13 cellular contexts compared by ENCODE assay signal in genomic region chr3:119301662-119302061, GRCh38. TPM values are rescaled to one million over a fixed set of nuclear protein-coding genes. Genes with fewer than 3 reads are reported as not detected.
DNase-seq lines count a peak whose midpoint lies in the region; ATAC-seq and TF ChIP-seq lines count a peak whose summit lies in the region.
"Had no signal": no experiment of that assay in that cellular context is flagged by ENCODE, and none has a peak within 500 bp of the region (broad histone marks: within the 10 kb centered on the region; RNA-seq: fewer than 3 reads in every experiment).

No MANE protein-coding gene starts in this region.

- H3K79me2 ChIP-seq in neural progenitor cell (ENCODE audit: low read depth): no peaks in the 10 kb centered on the region

- no peak overlapping the region for H3K9ac ChIP-seq in neural progenitor cell

- H3K27me3 Mint-ChIP-seq in CD8-positive, alpha-beta memory T cell: no peaks in the 10 kb centered on the region
- H3K27me3 Mint-ChIP-seq in neural progenitor cell (ENCODE audit: insufficient read depth, low read depth): no peaks in the 10 kb centered on the region
- H3K27me3 Mint-ChIP-seq: CD4-positive, CD25-positive, alpha-beta regulatory T cell had no signal

- POLR2A ChIA-PET in CD8-positive, alpha-beta memory T cell (lab: Charles Lee): interaction anchor here (0.7 kb wide), 1 partner anchor 167 kb away, joined by 3 read pairs; no protein-coding TSS in a partner anchor

- H3K27ac Mint-ChIP-seq in CD8-positive, alpha-beta memory T cell: peak overlapping the region in 5 of 8 donors; percentile 12 to 70 (median 48)
- no peak overlapping the region for H3K27ac Mint-ChIP-seq in neural progenitor cell

- no peaks in the 10 kb centered on the region for H3K27me3 ChIP-seq in CD8-positive, alpha-beta memory T cell (ENCODE audit: insufficient read depth, low read length, poor library complexity, severe bottlenecking)
- peaks cover 44% of the 10 kb centered on the region for H3K27me3 ChIP-seq in neural progenitor cell

- no peak overlapping the region for H3K27ac ChIP-seq in CD8-positive, alpha-beta memory T cell (ENCODE audit: low read depth, low read length)
- no peak overlapping the region for H3K27ac ChIP-seq in neural progenitor cell
- H3K27ac ChIP-seq: psoas muscle had no signal

- DNase-seq in CD8-positive, alpha-beta memory T cell: no peak
- peak; percentile 13 for DNase-seq in NOMO-1 treated with DMSO at 0.1 percent for 48 hours (lab: John Stamatoyannopoulos, UW; ENCODE audit: unreplicated experiment)
- DNase-seq in dermis blood vessel endothelial cell: peak; percentile 32
- peak; percentile 12 for DNase-seq in putamen (ENCODE audit: low spot score)
- no peak for DNase-seq in neural progenitor cell (ENCODE audit: low spot score)
- no peak for DNase-seq in GM19240 (ENCODE audit: insufficient read length, low spot score)
- DNase-seq: activated CD4-positive, alpha-beta T cell treated with anti-CD3 and anti-CD28 coated beads for 48 hours; CD4-positive, CD25-positive, alpha-beta regulatory T cell; psoas muscle; stimulated activated CD4-positive, alpha-beta T cell treated with anti-CD3 and anti-CD28 coated beads, Interleukin-2, amount 100 ng/mL, for 24 hours had no signal

- H3K4me3 ChIP-seq in CD8-positive, alpha-beta memory T cell (ENCODE audit: low read length): no peak overlapping the region
- H3K4me3 ChIP-seq in neural progenitor cell: no peak overlapping the region
- H3K4me3 ChIP-seq: psoas muscle had no signal

- H3K36me3 ChIP-seq in CD8-positive, alpha-beta memory T cell (ENCODE audit: insufficient read depth, low read length): no peaks in the 10 kb centered on the region
- H3K36me3 ChIP-seq in neural progenitor cell: no peaks in the 10 kb centered on the region

- no peaks in the 10 kb centered on the region for H4K20me1 ChIP-seq in neural progenitor cell (ENCODE audit: low read depth)

- peak overlapping the region in 1 of 7 donors; percentile 4 for H3K4me3 Mint-ChIP-seq in CD8-positive, alpha-beta memory T cell
- H3K4me3 Mint-ChIP-seq in neural progenitor cell: no peak overlapping the region
- H3K4me3 Mint-ChIP-seq: CD4-positive, CD25-positive, alpha-beta regulatory T cell had no signal

- peaks cover 5 to 18% (median 15%) of the 10 kb centered on the region in 3 donors for H3K36me3 Mint-ChIP-seq in CD8-positive, alpha-beta memory T cell
- peaks cover 3% of the 10 kb centered on the region for H3K36me3 Mint-ChIP-seq in neural progenitor cell

- H3K4me1 ChIP-seq in CD8-positive, alpha-beta memory T cell (ENCODE audit: insufficient read depth, low read length): no peaks in the 10 kb centered on the region
- no peaks in the 10 kb centered on the region for H3K4me1 ChIP-seq in neural progenitor cell

- CTCF ChIA-PET in CD8-positive, alpha-beta memory T cell (lab: Charles Lee): no interaction called here

- H2AFZ ChIP-seq in neural progenitor cell (replicated peaks): no peak overlapping the region

- no peaks in the 10 kb centered on the region for H3K9me3 Mint-ChIP-seq in CD8-positive, alpha-beta memory T cell
- H3K9me3 Mint-ChIP-seq in neural progenitor cell: no peaks in the 10 kb centered on the region

- no peak overlapping the region for H3K4me2 ChIP-seq in neural progenitor cell

- TF ChIP-seq CTCF in neural progenitor cell (IDR thresholded peaks at IDR 0.05): no peak

- ATAC-seq in HG02610 (IDR thresholded peaks at IDR 0.05; ENCODE audit: unreplicated experiment): no peak
- ATAC-seq in HG02571 (IDR thresholded peaks at IDR 0.05; ENCODE audit: unreplicated experiment): no peak
- ATAC-seq: psoas muscle, SK-N-SH treated with all-trans-retinoic acid at 6 μM for 48 hours had no signal

- H3F3A ChIP-seq in neural progenitor cell (ENCODE audit: low read depth): no peaks in the 10 kb centered on the region

- peaks cover 21 to 40% (median 29%) of the 10 kb centered on the region in 3 donors for H3K4me1 Mint-ChIP-seq in CD8-positive, alpha-beta memory T cell
- H3K4me1 Mint-ChIP-seq in neural progenitor cell: peaks cover 11% of the 10 kb centered on the region

- H3K9me3 ChIP-seq in CD8-positive, alpha-beta memory T cell (ENCODE audit: low read length): no peaks in the 10 kb centered on the region
- H3K9me3 ChIP-seq in neural progenitor cell (ENCODE audit: low read depth): no peaks in the 10 kb centered on the region
- H3K9me3 ChIP-seq: psoas muscle had no signal

RNA-seq across cellular contexts. Expression of gene ARHGAP31, which starts 7.5 kb away (rescaled TPM):
- total RNA-seq in CD8-positive, alpha-beta memory T cell: 10 to 100 TPM; 24.2 to 25.8 TPM
- 3.4 TPM for polyA plus RNA-seq in CD8-positive, alpha-beta memory T cell
- total RNA-seq in dermis blood vessel endothelial cell (51.7 and 64.1 TPM in 2 replicates), neural progenitor cell (ENCODE audit: low replicate concordance) (0.13 and 0.34 TPM in 2 replicates)

Comparison
In these comparisons a context has a peak if more than half of its experiments do, and no peak if none do; other contexts are left out.
1. DNase-seq: peak in NOMO-1 treated with DMSO at 0.1 percent for 48 hours (single experiment), dermis blood vessel endothelial cell (single experiment) and putamen (single experiment); none in CD8-positive, alpha-beta memory T cell (0 of 5), neural progenitor cell (single experiment) and GM19240 (single experiment).
2. RNA of gene ARHGAP31, which starts 7.5 kb away (total RNA-seq): 51.7 to 64.1 TPM in dermis blood vessel endothelial cell and 24.2 to 25.8 TPM in CD8-positive, alpha-beta memory T cell; 0.13 to 0.34 TPM in neural progenitor cell; every median in the first group is over 10 times any median in the second.